In genomic region chr2:108927405-108927804, GRCh38 we compare ENCODE assay signal across 29 cellular contexts.
"Had no signal": no experiment of that assay in that cellular context is flagged by ENCODE, and none has a peak within 500 bp of the region (broad histone marks: within the 10 kb centered on the region; RNA-seq: fewer than 3 reads in every experiment).

No MANE protein-coding gene starts in this region.

- H3K27ac ChIP-seq: ascending aorta, cardiac muscle cell, coronary artery, dorsolateral prefrontal cortex had no signal

- H3K27ac Mint-ChIP-seq: activated CD4-positive, alpha-beta memory T cell treated with anti-CD3 and anti-CD28 coated beads, Interleukin-2, amount 10 ng/mL, durations not matched to agents 7 days and 5 days; activated naive CD4-positive, alpha-beta T cell treated with anti-CD3 and anti-CD28 coated beads, Interleukin-2, amount 10 ng/mL, durations not matched to agents 7 days and 5 days; activated naive CD4-positive, alpha-beta T cell treated with anti-CD3 and anti-CD28 coated beads, Interleukin-2, amount 50 U/mL, for 72 hours; activated naive CD8-positive, alpha-beta T cell treated with anti-CD3 and anti-CD28 coated beads, Interleukin-2, amount 10 ng/mL, durations not matched to agents 7 days and 5 days; activated T-cell treated with anti-CD3 and anti-CD28 coated beads, Interleukin-2, amount 50 U/mL, for 24 hours; activated T-cell treated with anti-CD3 and anti-CD28 coated beads, Interleukin-2, amount 50 U/mL, for 72 hours; dendritic cell treated with granulocyte-macrophage colony-stimulating factor and Interleukin-4, amounts not matched to agents 40 ng/mL and 50 ng/mL, for 4 days; endodermal cell; T-helper 17 cell; T-helper 2 cell treated with Interferon-gamma antibody and Interleukin-4, amounts not matched to agents 5 μg/mL and 100 μg/mL, for 36 hours had no signal

- H3K4me3 Mint-ChIP-seq: activated CD4-positive, alpha-beta memory T cell treated with anti-CD3 and anti-CD28 coated beads, Interleukin-2, amount 10 ng/mL, durations not matched to agents 7 days and 5 days; activated naive CD4-positive, alpha-beta T cell treated with anti-CD3 and anti-CD28 coated beads, Interleukin-2, amount 10 ng/mL, durations not matched to agents 7 days and 5 days; activated naive CD8-positive, alpha-beta T cell treated with anti-CD3 and anti-CD28 coated beads, Interleukin-2, amount 10 ng/mL, durations not matched to agents 7 days and 5 days; activated T-cell treated with anti-CD3 and anti-CD28 coated beads, Interleukin-2, amount 50 U/mL, for 24 hours; activated T-cell treated with anti-CD3 and anti-CD28 coated beads, Interleukin-2, amount 50 U/mL, for 72 hours; brain; central memory CD8-positive, alpha-beta T cell; dendritic cell treated with granulocyte-macrophage colony-stimulating factor and Interleukin-4, amounts not matched to agents 40 ng/mL and 50 ng/mL, for 4 days; endodermal cell; T-helper 17 cell; T-helper 2 cell treated with Interferon-gamma antibody and Interleukin-4, amounts not matched to agents 5 μg/mL and 100 μg/mL, for 36 hours had no signal

- H3K27me3 Mint-ChIP-seq: activated CD4-positive, alpha-beta memory T cell treated with anti-CD3 and anti-CD28 coated beads, Interleukin-2, amount 10 ng/mL, durations not matched to agents 7 days and 5 days; activated naive CD4-positive, alpha-beta T cell treated with anti-CD3 and anti-CD28 coated beads, Interleukin-2, amount 10 ng/mL, durations not matched to agents 7 days and 5 days; activated naive CD8-positive, alpha-beta T cell treated with anti-CD3 and anti-CD28 coated beads, Interleukin-2, amount 10 ng/mL, durations not matched to agents 7 days and 5 days; activated T-cell treated with anti-CD3 and anti-CD28 coated beads, Interleukin-2, amount 50 U/mL, for 24 hours; dendritic cell treated with granulocyte-macrophage colony-stimulating factor and Interleukin-4, amounts not matched to agents 40 ng/mL and 50 ng/mL, for 4 days had no signal

- H3K4me1 ChIP-seq: ascending aorta had no signal

- H3K4me1 Mint-ChIP-seq: activated CD4-positive, alpha-beta memory T cell treated with anti-CD3 and anti-CD28 coated beads, Interleukin-2, amount 10 ng/mL, durations not matched to agents 7 days and 5 days; activated naive CD8-positive, alpha-beta T cell treated with anti-CD3 and anti-CD28 coated beads, Interleukin-2, amount 10 ng/mL, durations not matched to agents 7 days and 5 days; endodermal cell had no signal

- DNase-seq: activated CD4-positive, alpha-beta memory T cell treated with anti-CD3 and anti-CD28 coated beads, Interleukin-2, amount 10 ng/mL, durations not matched to agents 7 days and 5 days; activated CD4-positive, alpha-beta T cell treated with anti-CD3 and anti-CD28 coated beads for 4 hours; activated CD4-positive, alpha-beta T cell treated with anti-CD3 and anti-CD28 coated beads, Interleukin-2, amount 50 U/mL, for 4 hours; activated CD4-positive, CD25-positive, alpha-beta regulatory T cell; activated CD4-positive, CD25-positive, alpha-beta regulatory T cell treated with anti-CD3 and anti-CD28 coated beads, Interleukin-2, amount 50 U/mL, for 72 hours; activated CD8-positive, alpha-beta memory T cell treated with anti-CD3 and anti-CD28 coated beads, Interleukin-2, amount 50 U/mL, for 48 hours; activated naive CD4-positive, alpha-beta T cell; activated naive CD4-positive, alpha-beta T cell treated with anti-CD3 and anti-CD28 coated beads, Interleukin-2, amount 10 ng/mL, durations not matched to agents 7 days and 5 days; activated naive CD8-positive, alpha-beta T cell treated with anti-CD3 and anti-CD28 coated beads, Interleukin-2, amount 10 ng/mL, durations not matched to agents 7 days and 5 days; activated T-cell treated with anti-CD3 and anti-CD28 coated beads for 4 hours; activated T-cell treated with anti-CD3 and anti-CD28 coated beads, Interleukin-2, amount 50 U/mL, for 24 hours; activated T-cell treated with anti-CD3 and anti-CD28 coated beads, Interleukin-2, amount 50 U/mL, for 72 hours; effector memory CD4-positive, alpha-beta T cell; endodermal cell; foreskin fibroblast; T-helper 1 cell; T-helper 17 cell; T1000 had no signal

- H3K36me3 ChIP-seq: ascending aorta, breast epithelium, cardiac muscle cell had no signal

- H3K9me3 Mint-ChIP-seq: activated CD4-positive, alpha-beta memory T cell treated with anti-CD3 and anti-CD28 coated beads, Interleukin-2, amount 10 ng/mL, durations not matched to agents 7 days and 5 days; activated naive CD4-positive, alpha-beta T cell treated with anti-CD3 and anti-CD28 coated beads, Interleukin-2, amount 10 ng/mL, durations not matched to agents 7 days and 5 days; activated naive CD4-positive, alpha-beta T cell treated with anti-CD3 and anti-CD28 coated beads, Interleukin-2, amount 50 U/mL, for 72 hours; activated naive CD8-positive, alpha-beta T cell treated with anti-CD3 and anti-CD28 coated beads, Interleukin-2, amount 10 ng/mL, durations not matched to agents 7 days and 5 days; activated T-cell treated with anti-CD3 and anti-CD28 coated beads, Interleukin-2, amount 50 U/mL, for 24 hours; activated T-cell treated with anti-CD3 and anti-CD28 coated beads, Interleukin-2, amount 50 U/mL, for 72 hours; brain; central memory CD8-positive, alpha-beta T cell; dendritic cell treated with granulocyte-macrophage colony-stimulating factor and Interleukin-4, amounts not matched to agents 40 ng/mL and 50 ng/mL, for 4 days; endodermal cell; T-helper 2 cell treated with Interferon-gamma antibody and Interleukin-4, amounts not matched to agents 5 μg/mL and 100 μg/mL, for 36 hours had no signal

- H3K36me3 Mint-ChIP-seq: activated naive CD4-positive, alpha-beta T cell treated with anti-CD3 and anti-CD28 coated beads, Interleukin-2, amount 10 ng/mL, durations not matched to agents 7 days and 5 days; activated naive CD4-positive, alpha-beta T cell treated with anti-CD3 and anti-CD28 coated beads, Interleukin-2, amount 50 U/mL, for 72 hours; activated naive CD8-positive, alpha-beta T cell treated with anti-CD3 and anti-CD28 coated beads, Interleukin-2, amount 10 ng/mL, durations not matched to agents 7 days and 5 days; brain had no signal

- H3K4me3 ChIP-seq: ascending aorta, breast epithelium, cardiac muscle cell, coronary artery, dorsolateral prefrontal cortex had no signal

- ATAC-seq: activated T-cell treated with anti-CD3 and anti-CD28 coated beads, Interleukin-2, amount 50 U/mL, for 72 hours; esophagus mucosa had no signal

- H3K9me3 ChIP-seq: ascending aorta, breast epithelium had no signal

- H3K27me3 ChIP-seq: ascending aorta, breast epithelium, cardiac muscle cell had no signal
